10 cellular contexts compared by ENCODE assay signal in the genomic region with DNA sequence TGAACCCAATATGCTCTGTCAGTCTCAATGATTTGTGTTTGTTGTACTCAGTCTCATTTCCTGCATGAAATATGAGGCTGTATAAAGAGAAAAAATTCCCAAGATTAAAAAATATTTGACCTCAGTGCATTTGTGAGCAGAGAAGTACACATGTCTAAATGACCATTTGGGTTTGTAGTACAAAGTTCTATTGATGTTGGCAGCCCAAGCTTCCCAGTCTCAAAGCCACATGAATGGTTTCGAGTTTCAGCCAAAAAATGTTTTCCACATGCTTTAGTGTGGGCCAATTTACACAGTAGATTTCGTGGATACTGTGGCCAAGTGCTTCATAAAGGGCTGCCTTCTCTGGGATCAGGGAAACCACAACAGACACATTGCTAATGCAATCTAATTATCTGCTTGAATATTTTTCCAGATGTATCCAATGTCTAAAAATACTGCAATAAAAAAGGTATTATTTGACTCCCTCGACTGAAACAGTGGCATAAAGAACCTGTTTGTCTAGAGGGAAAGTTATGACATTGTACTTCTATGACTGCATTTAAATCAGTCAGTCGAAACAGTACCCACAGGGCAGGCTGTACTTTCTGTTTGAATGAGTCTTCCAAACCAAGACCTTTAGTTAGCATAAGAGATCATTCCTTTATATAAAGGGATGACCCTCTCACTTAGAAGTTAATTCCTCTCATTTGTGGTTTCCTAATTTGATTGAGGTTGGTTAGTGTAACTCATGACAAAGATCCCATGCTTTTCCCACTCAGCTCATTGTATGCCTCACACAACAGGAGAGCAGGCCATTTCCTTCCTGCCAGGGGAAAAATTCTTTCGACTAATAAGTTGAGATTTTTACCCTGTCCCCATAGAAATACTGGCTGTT.
DNase-seq lines count a peak whose midpoint lies in the region; ATAC-seq and TF ChIP-seq lines count a peak whose summit lies in the region.
"Had no signal": no experiment of that assay in that cellular context is flagged by ENCODE, and none has a peak within 500 bp of the region (broad histone marks: within the 10 kb centered on the region; RNA-seq: fewer than 3 reads in every experiment).

No MANE protein-coding gene starts in this region.

- no peak for TF ChIP-seq CTCF in HFFc6 (IDR thresholded peaks at IDR 0.05)
- TF ChIP-seq CTCF in smooth muscle cell (IDR thresholded peaks at IDR 0.05; ENCODE audit: borderline replicate concordance, insufficient read depth, poor library complexity, severe bottlenecking), result no peak

- no peaks in the 10 kb centered on the region for H4K20me1 ChIP-seq in smooth muscle cell (ENCODE audit: low read depth)

- H3K27ac Mint-ChIP-seq in HFFc6, result peak overlapping the region; percentile 12; the same call in 1 of the 2 replicates
- H3K27ac Mint-ChIP-seq: T-helper 1 cell treated with Interleukin-12 subunit alpha and Interleukin-12 subunit beta and Interleukin-4 antibody, amounts not matched to agents 30 μg/mL and 1 μg/mL, for 36 hours had no signal

- intact Hi-C loops in left ventricle myocardium superior (cut with micrococcal nuclease), result loop anchor here (10.0 kb wide), 1 partner anchor 116 kb away; no protein-coding TSS in a partner anchor

- H3K9me3 ChIP-seq in smooth muscle cell (replicated peaks; ENCODE audit: low read depth), result no peaks in the 10 kb centered on the region

- peak overlapping the region; percentile 26 for H3K4me3 Mint-ChIP-seq in HFFc6
- H3K4me3 Mint-ChIP-seq: T-helper 1 cell treated with Interleukin-12 subunit alpha and Interleukin-12 subunit beta and Interleukin-4 antibody, amounts not matched to agents 30 μg/mL and 1 μg/mL, for 36 hours had no signal

- H3K9ac ChIP-seq in smooth muscle cell (ENCODE audit: low read depth), result no peak overlapping the region

- H3K4me1 ChIP-seq in smooth muscle cell (ENCODE audit: low read depth), result peaks cover 14% of the 10 kb centered on the region

- H3K27ac ChIP-seq in angular gyrus (ENCODE audit: low read depth, low read length) (peak overlapping the region; percentile 9), smooth muscle cell (ENCODE audit: low read depth) (no peak overlapping the region)

- no peak overlapping the region for H2AFZ ChIP-seq in smooth muscle cell (ENCODE audit: low read depth)

- H3K36me3 Mint-ChIP-seq in HFFc6 (ENCODE audit: low read depth), result no peaks in the 10 kb centered on the region

- H3F3A ChIP-seq in smooth muscle cell (ENCODE audit: low read depth), result peaks cover 4% of the 10 kb centered on the region

- H3K36me3 ChIP-seq in smooth muscle cell (ENCODE audit: low read depth), result no peaks in the 10 kb centered on the region

- 45% methylated on average over 5 of the region's 5 CpGs for WGBS in smooth muscle cell (ENCODE audit: low lambda C conversion rate)

- H3K4me3 ChIP-seq in smooth muscle cell, result no peak overlapping the region
- H3K4me3 ChIP-seq: skin epidermis had no signal

- H3K27me3 ChIP-seq in smooth muscle cell (ENCODE audit: low read depth), result peaks cover 21% of the 10 kb centered on the region

- ATAC-seq in left ventricle myocardium superior (peak; percentile 89), GM21447 (IDR thresholded peaks at IDR 0.05; ENCODE audit: unreplicated experiment) (no peak), HG03457 (IDR thresholded peaks at IDR 0.05; ENCODE audit: unreplicated experiment) (no peak)

- peak overlapping the region; percentile 28 for H3K4me2 ChIP-seq in smooth muscle cell

- DNase-seq in HFFc6 (peak; percentile 32), left ventricle myocardium superior (no peak), smooth muscle cell (lab: John Stamatoyannopoulos, UW; ENCODE audit: unreplicated experiment) (no peak), KG1 (lab: John Stamatoyannopoulos, UW) (no peak), SHP77 treated with DMSO at 0.1 percent for 48 hours (lab: John Stamatoyannopoulos, UW) (no peak)

- no peaks in the 10 kb centered on the region for H3K79me2 ChIP-seq in smooth muscle cell (ENCODE audit: low read depth)

- peaks cover 38% of the 10 kb centered on the region for H3K4me1 Mint-ChIP-seq in HFFc6 (ENCODE audit: low read depth)

- no peaks in the 10 kb centered on the region for H3K9me3 Mint-ChIP-seq in HFFc6

- H3K27me3 Mint-ChIP-seq in HFFc6 (ENCODE audit: insufficient read depth), result no peaks in the 10 kb centered on the region; the same call in none of the 2 replicates
